8 cellular contexts compared by ENCODE assay signal in genomic region chr19:35154535-35155406, GRCh38. TPM values are rescaled to one million over a fixed set of nuclear protein-coding genes. Genes with fewer than 3 reads are reported as not detected.
DNase-seq lines count a peak whose midpoint lies in the region; ATAC-seq and FAIRE-seq lines count a peak whose summit lies in the region.

Gene FXYD5 (plus strand): TSS chr19:35154735. CDS start chr19:35155551, 816 bp downstream.

- peaks cover 28% of the 10 kb centered on the region for H3K36me3 ChIP-seq in HUES48 (ENCODE audit: control insufficient read depth, insufficient read depth, low read length)
- H3K36me3 ChIP-seq in iPS DF 6.9 (ENCODE audit: control insufficient read depth, insufficient read depth, low read length), result peaks cover 7% of the 10 kb centered on the region; the same call in 1 of the 2 replicates
- peaks cover 0 to 2% of the 10 kb centered on the region in 2 donors for H3K36me3 ChIP-seq in small intestine (ENCODE audit: control insufficient read depth in 2 of 2, insufficient read depth in 2 of 2, low read length in 2 of 2)

- peaks cover 38% of the 10 kb centered on the region for H3K4me1 Mint-ChIP-seq in T-helper 2 cell treated with Interferon-gamma antibody and Interleukin-4, amounts not matched to agents 5 μg/mL and 100 μg/mL, for 36 hours (ENCODE audit: low read depth)

- H3K27ac Mint-ChIP-seq in T-helper 2 cell treated with Interferon-gamma antibody and Interleukin-4, amounts not matched to agents 5 μg/mL and 100 μg/mL, for 36 hours, result peak within 1 kb of the TSS; percentile 97

- peak within 1 kb of the TSS; percentile 100 for H3K4me3 Mint-ChIP-seq in T-helper 2 cell treated with Interferon-gamma antibody and Interleukin-4, amounts not matched to agents 5 μg/mL and 100 μg/mL, for 36 hours

- H3K4me1 ChIP-seq in HUES48 (ENCODE audit: control insufficient read depth, insufficient read depth, low read length) (peaks cover 26% of the 10 kb centered on the region), iPS DF 6.9 (ENCODE audit: control insufficient read depth, insufficient read depth, low read length) (peaks cover 7% of the 10 kb centered on the region; the same call in 1 of the 2 replicates), small intestine (ENCODE audit: control insufficient read depth in 2 of 2, insufficient read depth in 1 of 2, low read depth in 1 of 2, low read length in 1 of 2) (peaks cover 0 to 7% of the 10 kb centered on the region in 2 donors)

- H3K9me3 Mint-ChIP-seq in T-helper 2 cell treated with Interferon-gamma antibody and Interleukin-4, amounts not matched to agents 5 μg/mL and 100 μg/mL, for 36 hours, result no peaks in the 10 kb centered on the region

- peaks cover 8% of the 10 kb centered on the region for H3K27me3 Mint-ChIP-seq in T-helper 2 cell treated with Interferon-gamma antibody and Interleukin-4, amounts not matched to agents 5 μg/mL and 100 μg/mL, for 36 hours (ENCODE audit: low read depth)

- H3K27me3 ChIP-seq in HUES48 (ENCODE audit: control insufficient read depth, insufficient read depth, low read length) (0 out of 2 replicates have a peak, but pooled peaks cover 5% of the 10 kb centered on the region), iPS DF 6.9 (ENCODE audit: control insufficient read depth, insufficient read depth, low read length) (no peaks in the 10 kb centered on the region), small intestine (ENCODE audit: control insufficient read depth in 2 of 2, insufficient read depth in 2 of 2, low read length in 2 of 2) (peaks cover 0 to 2% of the 10 kb centered on the region in 2 donors)

- H3K4me3 ChIP-seq in HUES48 (ENCODE audit: low read depth, low read length) (peak within 1 kb of the TSS; percentile 82), iPS DF 6.9 (ENCODE audit: low read length) (peak within 1 kb of the TSS; percentile 71), small intestine (ENCODE audit: low read depth in 1 of 2, low read length in 2 of 2) (peak within 1 kb of the TSS; percentile 46 to 69)

- H3K9me3 ChIP-seq in HUES48 (ENCODE audit: control insufficient read depth, insufficient read depth, low read length) (no peaks in the 10 kb centered on the region), iPS DF 6.9 (ENCODE audit: control insufficient read depth, insufficient read depth, low read length) (no peaks in the 10 kb centered on the region), small intestine (ENCODE audit: control insufficient read depth, low read depth) (no peaks in the 10 kb centered on the region)

- DNase-seq in Daoy (ENCODE audit: low read depth) (peak; percentile 86), amniotic epithelial cell (ENCODE audit: low read depth) (peak; percentile 81), iPS DF 6.9 (ENCODE audit: low read depth, low spot score) (no peak), small intestine (peak; percentile 35), GM19240 (ENCODE audit: insufficient read length, low spot score) (no peak)
- DNase-seq in T-helper 2 cell treated with Interferon-gamma antibody and Interleukin-4, amounts not matched to agents 5 μg/mL and 100 μg/mL, for 36 hours (ENCODE audit: low spot score), result peak; percentile 84

- H3K27ac ChIP-seq in HUES48 (ENCODE audit: low read depth, low read length) (peak within 1 kb of the TSS; percentile 25), iPS DF 6.9 (ENCODE audit: low read length) (no peak within 1 kb of the TSS), small intestine (ENCODE audit: low read depth in 1 of 2, low read length in 1 of 2) (peak within 1 kb of the TSS in 1 of 2 donors; percentile 88)

- ATAC-seq in GM19455 (IDR thresholded peaks at IDR 0.05; ENCODE audit: unreplicated experiment), result no peak

- no CpG with 5 or more reads among the region's 49 CpGs for WGBS in iPS DF 6.9 (ENCODE audit: insufficient coverage, insufficient read length)
- WGBS in small intestine, 3 donors, result 1 to 2% (median 1%) methylated on average over 42 to 49 of the region's 49 CpGs

- no peak for FAIRE-seq in small intestine (lab: Jason Lieb, UNC)

- peak within 1 kb of the TSS; percentile 48 for H3K9ac ChIP-seq in HUES48 (ENCODE audit: low read depth, low read length)

- peaks cover 52% of the 10 kb centered on the region for H3K36me3 Mint-ChIP-seq in T-helper 2 cell treated with Interferon-gamma antibody and Interleukin-4, amounts not matched to agents 5 μg/mL and 100 μg/mL, for 36 hours (ENCODE audit: low read depth)

RNA-seq across cellular contexts. Expression of gene FXYD5, which starts in this region (rescaled TPM):
- 52.2 and 62.1 TPM in 2 replicates for total RNA-seq in Daoy (2014; rRNA removed; shearing (Covaris generic))
- polyA plus RNA-seq in small intestine, result 10 to 100 TPM in 2 of 3 donors, 1 to 10 TPM in 1; 3.4 to 60.5 (median 19.7) TPM

Comparison
In these comparisons a context has a peak if more than half of its experiments do, and no peak if none do; other contexts are left out.
1. DNase-seq: peak in Daoy (single experiment), T-helper 2 cell treated with Interferon-gamma antibody and Interleukin-4, amounts not matched to agents 5 μg/mL and 100 μg/mL, for 36 hours (single experiment), amniotic epithelial cell (single experiment) and small intestine (single experiment); none in iPS DF 6.9 (single experiment) and GM19240 (single experiment).
2. Peak in every context shown above with its lines, with median percentiles within 50 percentile points of each other: H3K4me3 ChIP-seq.